In the genomic region with DNA sequence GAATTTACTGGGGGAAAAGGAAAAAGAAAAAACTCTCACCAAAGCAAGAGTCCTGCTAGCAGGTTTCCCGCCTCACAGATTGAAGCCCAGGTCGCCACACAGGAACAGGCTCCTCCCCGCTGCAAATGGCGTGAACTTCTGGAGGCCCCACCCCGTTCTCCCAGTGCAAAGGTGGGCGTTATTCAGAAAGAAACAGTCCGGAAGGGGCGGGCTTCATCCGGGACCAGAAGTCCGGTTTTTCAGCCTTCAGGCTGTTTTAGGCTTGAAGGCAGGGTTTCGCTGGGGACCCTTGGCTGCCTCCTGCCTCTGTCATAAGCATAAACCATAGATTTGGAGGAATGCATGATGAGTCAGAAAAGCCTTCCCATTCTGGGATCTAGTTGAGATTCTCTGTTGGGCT, we compare ENCODE assay signal across 9 cellular contexts.
DNase-seq lines count a peak whose midpoint lies in the region; ATAC-seq and TF ChIP-seq lines count a peak whose summit lies in the region.
"Had no signal": no experiment of that assay in that cellular context is flagged by ENCODE, and none has a peak within 500 bp of the region (broad histone marks: within the 10 kb centered on the region; RNA-seq: fewer than 3 reads in every experiment).

No MANE protein-coding gene starts in this region.

- peak overlapping the region; percentile 12 for H3K4me3 Mint-ChIP-seq in nephron progenitor cell
- no peak overlapping the region for H3K4me3 Mint-ChIP-seq in activated naive CD4-positive, alpha-beta T cell treated with anti-CD3 and anti-CD28 coated beads, Interleukin-2, amount 10 ng/mL, durations not matched to agents 7 days and 5 days

- H3K27ac Mint-ChIP-seq in nephron progenitor cell, result no peak overlapping the region
- no peak overlapping the region for H3K27ac Mint-ChIP-seq in activated naive CD4-positive, alpha-beta T cell treated with anti-CD3 and anti-CD28 coated beads, Interleukin-2, amount 10 ng/mL, durations not matched to agents 7 days and 5 days

- H3K36me3 Mint-ChIP-seq in nephron progenitor cell (ENCODE audit: low read depth), result no peaks in the 10 kb centered on the region
- H3K36me3 Mint-ChIP-seq in activated naive CD4-positive, alpha-beta T cell treated with anti-CD3 and anti-CD28 coated beads, Interleukin-2, amount 10 ng/mL, durations not matched to agents 7 days and 5 days, result no peaks in the 10 kb centered on the region

- no peak for ATAC-seq in GM18519 (IDR thresholded peaks at IDR 0.05; ENCODE audit: low FRiP score, unreplicated experiment)

- H3K9me3 Mint-ChIP-seq in nephron progenitor cell, result no peaks in the 10 kb centered on the region
- H3K9me3 Mint-ChIP-seq in activated naive CD4-positive, alpha-beta T cell treated with anti-CD3 and anti-CD28 coated beads, Interleukin-2, amount 10 ng/mL, durations not matched to agents 7 days and 5 days, result no peaks in the 10 kb centered on the region

- DNase-seq in CD1c-positive myeloid dendritic cell (ENCODE audit: extremely low spot score) (peak; percentile 5), NCI-H146 (lab: John Stamatoyannopoulos, UW) (peak; percentile 76), epithelial cell of proximal tubule (ENCODE audit: low read depth) (no peak), nephron progenitor cell (no peak), DMS79 (lab: John Stamatoyannopoulos, UW) (no peak), middle frontal gyrus (ENCODE audit: extremely low spot score, low spot score) (no peak)
- no peak for DNase-seq in activated naive CD4-positive, alpha-beta T cell treated with anti-CD3 and anti-CD28 coated beads, Interleukin-2, amount 10 ng/mL, durations not matched to agents 7 days and 5 days
- DNase-seq: caudate nucleus had no signal

- no peak for TF ChIP-seq CTCF in epithelial cell of proximal tubule (conservative IDR thresholded peaks at IDR 0.05; ENCODE audit: low read depth, low read length)
- TF ChIP-seq CTCF in nephron progenitor cell (IDR thresholded peaks at IDR 0.05), result no peak

- CTCF ChIA-PET in activated naive CD4-positive, alpha-beta T cell treated with anti-CD3 and anti-CD28 coated beads, Interleukin-2, amount 10 ng/mL, durations not matched to agents 7 days and 5 days (lab: Charles Lee), result no interaction called here

- H3K4me1 Mint-ChIP-seq in nephron progenitor cell, result no peaks in the 10 kb centered on the region
- no peaks in the 10 kb centered on the region for H3K4me1 Mint-ChIP-seq in activated naive CD4-positive, alpha-beta T cell treated with anti-CD3 and anti-CD28 coated beads, Interleukin-2, amount 10 ng/mL, durations not matched to agents 7 days and 5 days

- no peaks in the 10 kb centered on the region for H3K27me3 Mint-ChIP-seq in nephron progenitor cell (ENCODE audit: low read depth, poor library complexity)
- H3K27me3 Mint-ChIP-seq in activated naive CD4-positive, alpha-beta T cell treated with anti-CD3 and anti-CD28 coated beads, Interleukin-2, amount 10 ng/mL, durations not matched to agents 7 days and 5 days, result peaks cover 13% of the 10 kb centered on the region

- H3K4me3 ChIP-seq in epithelial cell of proximal tubule (ENCODE audit: low read depth, low read length), result peak overlapping the region; percentile 18

Comparison
In these comparisons a context has a peak if more than half of its experiments do, and no peak if none do; other contexts are left out.
1. DNase-seq: peak in CD1c-positive myeloid dendritic cell (single experiment) and NCI-H146 (single experiment); none in epithelial cell of proximal tubule (single experiment), nephron progenitor cell (single experiment), activated naive CD4-positive, alpha-beta T cell treated with anti-CD3 and anti-CD28 coated beads, Interleukin-2, amount 10 ng/mL, durations not matched to agents 7 days and 5 days (single experiment), DMS79 (single experiment) and middle frontal gyrus (single experiment).